In genomic region chr19:10089801-10090375, GRCh38 we compare ENCODE assay signal across 1 cellular context.
TF ChIP-seq lines count a peak whose summit lies in the region.

No MANE protein-coding gene starts in this region.

TF ChIP-seq in HepG2, 621 proteins besides CTCF, POLR2A, EP300 and RAD21 (continued from another document and continues in another):
- TF ChIP-seq AKNA (CRISPR knock-in tag; IDR thresholded peaks at IDR 0.05; ENCODE audit: borderline replicate concordance): no peak
- TF ChIP-seq HDAC2 (CRISPR knock-in tag; IDR thresholded peaks at IDR 0.05): peak; percentile 33; the same call in 1 of the 2 replicates
- peak; percentile 47 to 54; a peak in 2 of 4 replicates for TF ChIP-seq NR2F1 (CRISPR knock-in tag; IDR thresholded peaks at IDR 0.05)
- no peak for TF ChIP-seq DMAP1 (CRISPR knock-in tag; IDR thresholded peaks at IDR 0.05)
- TF ChIP-seq KAT8 (CRISPR knock-in tag; IDR thresholded peaks at IDR 0.05): no peak
- TF ChIP-seq FOSL2 (CRISPR knock-in tag; IDR thresholded peaks at IDR 0.05): no peak
- no peak for TF ChIP-seq SNAPC2 (CRISPR knock-in tag; IDR thresholded peaks at IDR 0.05)
- TF ChIP-seq ZNF34 (CRISPR knock-in tag; IDR thresholded peaks at IDR 0.05; ENCODE audit: borderline replicate concordance): no peak
- no peak for TF ChIP-seq POLR2AphosphoS2 (IDR thresholded peaks at IDR 0.05; ENCODE audit: low read depth, low read length)
- TF ChIP-seq HMG20B (CRISPR knock-in tag; conservative IDR thresholded peaks at IDR 0.05): no peak
- TF ChIP-seq ZHX1 (CRISPR knock-in tag; IDR thresholded peaks at IDR 0.05; ENCODE audit: low read depth): no peak; the same call in 1 of the 2 replicates
- TF ChIP-seq ZBTB39 (CRISPR knock-in tag; IDR thresholded peaks at IDR 0.05): no peak
- TF ChIP-seq TEAD3 (CRISPR knock-in tag; optimal IDR thresholded peaks at IDR 0.05; ENCODE audit: borderline replicate concordance): peak; percentile 24
- TF ChIP-seq ZNF235 (CRISPR knock-in tag; IDR thresholded peaks at IDR 0.05; ENCODE audit: borderline replicate concordance): no peak
- no peak for TF ChIP-seq SYNCRIP (IDR thresholded peaks at IDR 0.05; ENCODE audit: insufficient read depth, low read depth, low read length)
- no peak for TF ChIP-seq DNMT3B (CRISPR knock-in tag; conservative IDR thresholded peaks at IDR 0.05)
- peak; percentile 37; the same call in 1 of the 2 replicates for TF ChIP-seq RARA (CRISPR knock-in tag; IDR thresholded peaks at IDR 0.05)
- TF ChIP-seq ONECUT2 (CRISPR knock-in tag; IDR thresholded peaks at IDR 0.05): no peak
- no peak for TF ChIP-seq RXRA (CRISPR knock-in tag; IDR thresholded peaks at IDR 0.05)
- no peak for TF ChIP-seq PLRG1 (conservative IDR thresholded peaks at IDR 0.05)
- 0 out of 2 replicates have a peak, but pooled peaks have one; percentile 14 for TF ChIP-seq ZNF280D (CRISPR knock-in tag; IDR thresholded peaks at IDR 0.05)
- TF ChIP-seq NR2C2 (CRISPR knock-in tag; IDR thresholded peaks at IDR 0.05; ENCODE audit: borderline replicate concordance): peak; percentile 80
- no peak for TF ChIP-seq PHF8 (CRISPR knock-in tag; IDR thresholded peaks at IDR 0.05)
- TF ChIP-seq HMGXB4 (CRISPR knock-in tag; IDR thresholded peaks at IDR 0.05; ENCODE audit: borderline replicate concordance in 1 of 2, low read depth in 1 of 2): no peak
- no peak for TF ChIP-seq ZNF253 (CRISPR knock-in tag; IDR thresholded peaks at IDR 0.05; ENCODE audit: borderline replicate concordance)
- TF ChIP-seq ZNF589 (CRISPR knock-in tag; conservative IDR thresholded peaks at IDR 0.05): no peak
- no peak for TF ChIP-seq SETDB1 (CRISPR knock-in tag; IDR thresholded peaks at IDR 0.05; ENCODE audit: borderline replicate concordance)
- no peak for TF ChIP-seq TRIM24 (CRISPR knock-in tag; IDR thresholded peaks at IDR 0.05)
- no peak for TF ChIP-seq ZNF619 (CRISPR knock-in tag; IDR thresholded peaks at IDR 0.05)
- TF ChIP-seq SNAPC5 (CRISPR knock-in tag; IDR thresholded peaks at IDR 0.05; ENCODE audit: borderline replicate concordance): no peak
- no peak for TF ChIP-seq UBTF (CRISPR knock-in tag; IDR thresholded peaks at IDR 0.05)
- TF ChIP-seq MTA3 (CRISPR knock-in tag; IDR thresholded peaks at IDR 0.05): no peak
- peak; percentile 79 for TF ChIP-seq ZBTB33 (CRISPR knock-in tag; IDR thresholded peaks at IDR 0.05)
- TF ChIP-seq ZGPAT (CRISPR knock-in tag; IDR thresholded peaks at IDR 0.05): no peak
- TF ChIP-seq POLR2AphosphoS5 (IDR thresholded peaks at IDR 0.05; ENCODE audit: low read depth, low read length): no peak
- TF ChIP-seq HIVEP1 (CRISPR knock-in tag; IDR thresholded peaks at IDR 0.05): no peak
